In the genomic region with DNA sequence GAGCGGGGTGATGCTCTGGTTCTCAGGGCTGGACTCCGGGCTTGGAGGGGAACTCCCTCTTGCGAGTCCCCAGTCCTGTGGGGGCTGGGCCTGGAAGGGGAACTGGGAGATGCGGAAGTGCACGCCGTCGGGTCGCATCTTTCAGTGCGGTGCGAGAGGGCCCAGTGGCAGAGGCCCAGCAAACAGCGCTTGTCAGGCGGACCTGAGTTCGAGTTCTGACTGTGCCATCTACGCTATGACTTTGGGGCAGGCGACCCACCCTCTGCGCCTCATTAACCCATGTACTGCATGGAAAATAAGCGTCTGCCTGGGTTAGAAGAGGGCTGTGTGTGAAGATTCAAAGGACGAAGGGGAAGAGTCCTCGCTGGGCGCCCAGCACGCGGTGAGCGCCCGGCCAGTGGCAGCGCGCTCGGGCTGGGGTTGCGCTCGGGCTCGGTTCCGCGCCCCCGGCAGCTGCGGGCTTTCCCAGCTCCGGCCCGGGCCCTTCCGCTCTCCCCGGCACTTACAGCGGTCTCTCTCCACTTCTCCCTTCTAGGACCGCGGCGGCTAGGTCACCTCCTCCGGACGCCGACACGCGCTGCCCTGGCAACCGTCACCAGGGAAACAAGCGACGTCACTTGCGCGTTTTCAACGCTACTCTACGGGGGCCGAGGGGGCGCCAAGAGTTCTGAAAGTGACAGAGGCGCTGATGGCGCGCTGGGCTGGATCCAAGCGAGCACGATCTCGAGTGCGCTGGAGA, we compare ENCODE assay signal across 8 cellular contexts. TPM values are rescaled to one million over a fixed set of nuclear protein-coding genes. Genes with fewer than 3 reads are reported as not detected.
A peak's percentile ranks its signal among the peaks of the same experiment; 100 is the strongest.
DNase-seq lines count a peak whose midpoint lies in the region; ATAC-seq and TF ChIP-seq lines count a peak whose summit lies in the region.

A gene with protein sequence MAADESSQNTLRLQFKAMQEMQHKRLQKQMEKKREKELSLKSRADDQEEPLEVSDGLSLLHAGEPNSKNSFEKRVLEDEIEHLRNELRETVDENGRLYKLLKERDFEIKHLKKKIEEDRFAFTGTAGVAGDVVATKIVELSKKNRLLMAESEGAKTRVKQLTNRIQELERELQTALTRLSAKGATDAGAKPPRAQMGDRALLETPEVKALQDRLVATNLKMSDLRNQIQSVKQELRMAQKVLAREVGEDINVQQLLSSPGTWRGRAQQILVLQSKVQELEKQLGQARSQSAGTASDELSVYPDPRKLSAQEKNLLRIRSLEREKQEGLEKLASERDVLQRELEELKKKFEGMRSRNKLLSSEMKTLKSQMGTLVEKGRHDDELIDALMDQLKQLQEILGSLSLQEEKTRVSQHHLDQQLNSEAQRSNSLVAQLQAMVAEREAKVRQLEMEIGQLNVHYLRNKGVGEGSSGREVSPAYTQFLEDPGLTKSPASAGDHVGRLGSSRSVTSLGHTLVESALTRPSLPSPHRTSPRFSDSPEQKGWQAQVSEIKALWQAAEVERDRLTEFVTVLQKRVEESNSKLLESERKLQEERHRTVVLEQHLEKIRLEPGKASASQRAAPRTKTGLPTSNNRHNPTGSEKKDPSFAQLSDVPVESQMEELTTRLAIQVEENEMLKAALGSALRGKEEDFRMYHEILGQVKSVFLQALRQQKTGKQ (minus strand): TSS at position 584 of the 739 bp plus-strand sequence. CDS start 14,908 bp downstream, outside the sequence.

- no peaks in the 10 kb centered on the region for H3K9me3 ChIP-seq in right cardiac atrium (ENCODE audit: control insufficient read depth, low read length)
- no peaks in the 10 kb centered on the region for H3K9me3 ChIP-seq in prostate gland

- POLR2A ChIA-PET in T-cell (lab: Charles Lee), result no interaction called here

- intact Hi-C loops in right cardiac atrium (cut with DNase I), result no loop called here
- intact Hi-C loops in prostate gland (cut with DNase I), result no loop called here

- WGBS in right cardiac atrium, result 2% methylated on average over 63 of the region's 63 CpGs
- 5% methylated on average over 61 of the region's 63 CpGs for WGBS in prostate gland
- 4% methylated on average over 63 of the region's 63 CpGs for WGBS in urinary bladder

- H3K36me3 Mint-ChIP-seq in T-cell, result no peaks in the 10 kb centered on the region

- H3K4me3 ChIP-seq in NB4 (ENCODE audit: low read depth, low read length) (peak within 1 kb of the TSS; percentile 61), right cardiac atrium (ENCODE audit: low read length) (peak within 1 kb of the TSS; percentile 73), prostate gland (peak within 1 kb of the TSS; percentile 23 to 40), urinary bladder (ENCODE audit: low read depth, low read length) (peak within 1 kb of the TSS; percentile 44)

- TF ChIP-seq POLR2A in NB4 (IDR thresholded peaks at IDR 0.05; ENCODE audit: extremely low read depth, insufficient read length) (peak; percentile 41), prostate gland (IDR thresholded peaks at IDR 0.05) (peak; percentile 19)

- peaks cover 0 to 2% of the 10 kb centered on the region in 2 donors for H3K27me3 Mint-ChIP-seq in T-cell

- ATAC-seq in T-cell (replicated peaks in 1 of 4) (peak; percentile 86 to 93 (median 88)), right cardiac atrium (peak; percentile 97)

- no peaks in the 10 kb centered on the region for H3K27me3 ChIP-seq in right cardiac atrium (ENCODE audit: control insufficient read depth, insufficient read depth)
- H3K27me3 ChIP-seq in prostate gland (replicated peaks; ENCODE audit: insufficient read depth), result no peaks in the 10 kb centered on the region

- peaks cover 13 to 14% (median 14%) of the 10 kb centered on the region in 3 donors for H3K4me1 Mint-ChIP-seq in T-cell

- H3K4me3 Mint-ChIP-seq in T-cell, result peak within 1 kb of the TSS; percentile 83 to 90 (median 89)

- H3K4me1 ChIP-seq in right cardiac atrium (ENCODE audit: control insufficient read depth, insufficient read depth, low read length) (no peaks in the 10 kb centered on the region), prostate gland (replicated peaks) (no peaks in the 10 kb centered on the region), urinary bladder (ENCODE audit: insufficient read depth) (no peaks in the 10 kb centered on the region)

- DNase-seq in GM04503 (ENCODE audit: low read depth) (peak; percentile 43), HCEC 1CT (peak; percentile 87), NB4 (ENCODE audit: low read depth) (peak; percentile 97), T-cell (peak; percentile 58 to 89 (median 80)), amniotic epithelial cell (ENCODE audit: low read depth) (peak; percentile 86), right cardiac atrium (peak; percentile 98 to 99 (median 99)), prostate gland (ENCODE audit: low spot score) (peak; percentile 76)

- no peaks in the 10 kb centered on the region for H3K36me3 ChIP-seq in prostate gland
- no peaks in the 10 kb centered on the region for H3K36me3 ChIP-seq in urinary bladder (ENCODE audit: insufficient read depth)

- peak within 1 kb of the TSS; percentile 59 to 69 for H3K27ac Mint-ChIP-seq in T-cell

- TF ChIP-seq CTCF in NB4 (IDR thresholded peaks at IDR 0.05; ENCODE audit: low read depth, low read length) (no peak), prostate gland (IDR thresholded peaks at IDR 0.05) (no peak)

- peaks cover 0 to 5% (median 0%) of the 10 kb centered on the region in 3 donors for H3K9me3 Mint-ChIP-seq in T-cell

- CTCF ChIA-PET in T-cell (lab: Charles Lee), result no interaction called here

- H3K27ac ChIP-seq in right cardiac atrium (ENCODE audit: low read length), result peak within 1 kb of the TSS; percentile 8
- peak within 1 kb of the TSS; percentile 13 to 42 for H3K27ac ChIP-seq in prostate gland
- H3K27ac ChIP-seq in urinary bladder (ENCODE audit: low read depth), result no peak within 1 kb of the TSS

RNA-seq across cellular contexts. Expression of the gene that starts here (rescaled TPM):
- total RNA-seq in T-cell, result 1 to 10 TPM in 3 of 5 donors, under 1 TPM in 1, not detected in 1; 0.28 to 2.1 (median 1.3) TPM
- total RNA-seq in right cardiac atrium, result 1 to 10 TPM in 1 of 4 donors, under 1 TPM in 2, not detected in 1; 0.26 to 1.8 (median 0.96) TPM
- polyA plus RNA-seq in right cardiac atrium, result 0.84 TPM
- 1 to 10 TPM; 2.4 to 6.5 TPM for total RNA-seq in prostate gland
- 1.1 TPM for total RNA-seq in urinary bladder
- 1.5 TPM for polyA plus RNA-seq in urinary bladder

Comparison
In these comparisons a context has a peak if more than half of its experiments do, and no peak if none do; other contexts are left out.
1. DNase-seq: peak in every context shown above with its lines; median percentile 99 in right cardiac atrium; 97 in NB4; 87 in HCEC 1CT; 86 in amniotic epithelial cell; 80 in T-cell; 76 in prostate gland; 43 in GM04503.